1 cellular context compared by ENCODE assay signal in genomic region chr3:101068876-101069606, GRCh38.
TF ChIP-seq lines count a peak whose summit lies in the region.

No MANE protein-coding gene starts in this region.

TF ChIP-seq in K562, 482 proteins besides CTCF, POLR2A, EP300 and RAD21 (continued from another document):
- TF ChIP-seq ATF3 (IDR thresholded peaks at IDR 0.05) (peak; percentile 71), ATF3 (CRISPR knock-in tag; conservative IDR thresholded peaks at IDR 0.05) (no peak)
- TF ChIP-seq, protein P1, sequence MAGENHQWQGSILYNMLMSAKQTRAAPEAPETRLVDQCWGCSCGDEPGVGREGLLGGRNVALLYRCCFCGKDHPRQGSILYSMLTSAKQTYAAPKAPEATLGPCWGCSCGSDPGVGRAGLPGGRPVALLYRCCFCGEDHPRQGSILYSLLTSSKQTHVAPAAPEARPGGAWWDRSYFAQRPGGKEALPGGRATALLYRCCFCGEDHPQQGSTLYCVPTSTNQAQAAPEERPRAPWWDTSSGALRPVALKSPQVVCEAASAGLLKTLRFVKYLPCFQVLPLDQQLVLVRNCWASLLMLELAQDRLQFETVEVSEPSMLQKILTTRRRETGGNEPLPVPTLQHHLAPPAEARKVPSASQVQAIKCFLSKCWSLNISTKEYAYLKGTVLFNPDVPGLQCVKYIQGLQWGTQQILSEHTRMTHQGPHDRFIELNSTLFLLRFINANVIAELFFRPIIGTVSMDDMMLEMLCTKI (IDR thresholded peaks at IDR 0.05; ENCODE audit: partially characterized antibody), result no peak
